1 cellular context compared by ENCODE assay signal in genomic region chrX:45628041-45628440, GRCh38.
TF ChIP-seq lines count a peak whose summit lies in the region.

No MANE protein-coding gene starts in this region.

TF ChIP-seq in SK-N-SH treated with all-trans-retinoic acid at 6 μM for 48 hours, 23 proteins besides CTCF, POLR2A, EP300 and RAD21 (continued from another document):
- TF ChIP-seq POU6F1 (CRISPR knock-in tag; IDR thresholded peaks at IDR 0.05; ENCODE audit: borderline replicate concordance, low read depth) (no peak), ZFP30 (CRISPR knock-in tag; IDR thresholded peaks at IDR 0.05) (no peak), PPARA (CRISPR knock-in tag; IDR thresholded peaks at IDR 0.05; ENCODE audit: borderline replicate concordance) (no peak), ZNF70 (CRISPR knock-in tag; IDR thresholded peaks at IDR 0.05) (no peak)
TF ChIP-seq in SK-N-SH treated with all-trans-retinoic acid at 6 μM for 48 hours: peak in this region for 0.
